ENCODE assay signal across 8 cellular contexts in genomic region chr1:206556047-206556747, GRCh38. TPM values are rescaled to one million over a fixed set of nuclear protein-coding genes. Genes with fewer than 3 reads are reported as not detected.
A peak's percentile ranks its signal among the peaks of the same experiment; 100 is the strongest.
DNase-seq lines count a peak whose midpoint lies in the region; ATAC-seq, FAIRE-seq and TF ChIP-seq lines count a peak whose summit lies in the region.

No MANE protein-coding gene starts in this region.

- peak; percentile 7 for ATAC-seq in activated naive CD8-positive, alpha-beta T cell treated with anti-CD3 and anti-CD28 coated beads, Interleukin-2, amount 10 ng/mL, durations not matched to agents 7 days and 5 days (ENCODE audit: low read depth)
- ATAC-seq in GM21619 (IDR thresholded peaks at IDR 0.05; ENCODE audit: unreplicated experiment): no peak

- peak overlapping the region; percentile 95 for H3K27ac Mint-ChIP-seq in activated naive CD8-positive, alpha-beta T cell treated with anti-CD3 and anti-CD28 coated beads, Interleukin-2, amount 10 ng/mL, durations not matched to agents 7 days and 5 days
- no peak overlapping the region for H3K27ac Mint-ChIP-seq in neural progenitor cell

- H3K9me3 Mint-ChIP-seq in activated naive CD8-positive, alpha-beta T cell treated with anti-CD3 and anti-CD28 coated beads, Interleukin-2, amount 10 ng/mL, durations not matched to agents 7 days and 5 days: no peaks in the 10 kb centered on the region
- no peaks in the 10 kb centered on the region for H3K9me3 Mint-ChIP-seq in neural progenitor cell

- H3K36me3 ChIP-seq in neural progenitor cell (no peaks in the 10 kb centered on the region), HAP-1 (replicated peaks) (no peaks in the 10 kb centered on the region)

- H3K27me3 ChIP-seq in HL-60 (ENCODE audit: insufficient read depth, poor library complexity, severe bottlenecking): no peaks in the 10 kb centered on the region
- H3K27me3 ChIP-seq in neural progenitor cell: peaks cover 44% of the 10 kb centered on the region
- H3K27me3 ChIP-seq in HAP-1 (ENCODE audit: low read depth): no peaks in the 10 kb centered on the region

- H3K4me3 ChIP-seq in HL-60 (replicated peaks; ENCODE audit: insufficient read depth, low read length): peak overlapping the region; percentile 73; the same call in 1 of the 2 replicates
- peak overlapping the region; percentile 60 for H3K4me3 ChIP-seq in neural progenitor cell
- H3K4me3 ChIP-seq in HAP-1: no peak overlapping the region; the same call in 1 of the 2 replicates

- no peak overlapping the region for H2AFZ ChIP-seq in neural progenitor cell (replicated peaks)

- H3K9me3 ChIP-seq in neural progenitor cell (ENCODE audit: low read depth) (no peaks in the 10 kb centered on the region), HAP-1 (no peaks in the 10 kb centered on the region)

- H3K4me1 Mint-ChIP-seq in activated naive CD8-positive, alpha-beta T cell treated with anti-CD3 and anti-CD28 coated beads, Interleukin-2, amount 10 ng/mL, durations not matched to agents 7 days and 5 days: peaks cover 68% of the 10 kb centered on the region
- H3K4me1 Mint-ChIP-seq in neural progenitor cell: peaks cover 39% of the 10 kb centered on the region

- H3K9ac ChIP-seq in neural progenitor cell: no peak overlapping the region

- H3K27me3 Mint-ChIP-seq in activated naive CD8-positive, alpha-beta T cell treated with anti-CD3 and anti-CD28 coated beads, Interleukin-2, amount 10 ng/mL, durations not matched to agents 7 days and 5 days: no peaks in the 10 kb centered on the region
- H3K27me3 Mint-ChIP-seq in neural progenitor cell (ENCODE audit: insufficient read depth, low read depth): peaks cover 17% of the 10 kb centered on the region

- POLR2A ChIA-PET in activated naive CD8-positive, alpha-beta T cell treated with anti-CD3 and anti-CD28 coated beads, Interleukin-2, amount 10 ng/mL, durations not matched to agents 7 days and 5 days (lab: Charles Lee): interaction anchor here (0.6 to 21.1 kb wide), 7 partner anchors 8 to 107 kb away, joined by 3 to 584 read pairs (median 7); partner anchors contain the start of genes IKBKE and RASSF5

- DNase-seq in GM12891 (ENCODE audit: insufficient read length, low spot score) (no peak), HL-60 (ENCODE audit: low read depth in 1 of 2, low spot score in 1 of 2) (no peak), neural progenitor cell (ENCODE audit: low spot score) (no peak), 8988T (no peak), cerebellar cortex (ENCODE audit: low spot score) (no peak), HAP-1 (ENCODE audit: low spot score in 2 of 2) (no peak)
- no peak for DNase-seq in activated naive CD8-positive, alpha-beta T cell treated with anti-CD3 and anti-CD28 coated beads, Interleukin-2, amount 10 ng/mL, durations not matched to agents 7 days and 5 days

- H3K27ac ChIP-seq in HL-60 (replicated peaks) (peak overlapping the region; percentile 91), neural progenitor cell (no peak overlapping the region)

- in situ Hi-C loops in HAP-1 (cut with MboI; ENCODE audit: low sequenced_read_pairs): no loop called here

- H3F3A ChIP-seq in neural progenitor cell (ENCODE audit: low read depth): peaks cover 23% of the 10 kb centered on the region

- no peak; the same call in 1 of the 2 replicates for TF ChIP-seq POLR2A in GM12891 (IDR thresholded peaks at IDR 0.05; ENCODE audit: low read depth, low read length)

- H3K4me1 ChIP-seq in neural progenitor cell: peaks cover 38% of the 10 kb centered on the region
- peaks cover 15% of the 10 kb centered on the region for H3K4me1 ChIP-seq in HAP-1

- no peak for TF ChIP-seq CTCF in HL-60 (IDR thresholded peaks at IDR 0.05; ENCODE audit: insufficient read depth, low read length)
- TF ChIP-seq CTCF in neural progenitor cell (IDR thresholded peaks at IDR 0.05): no peak

- no peaks in the 10 kb centered on the region for H4K20me1 ChIP-seq in neural progenitor cell (ENCODE audit: low read depth)

- H3K36me3 Mint-ChIP-seq in activated naive CD8-positive, alpha-beta T cell treated with anti-CD3 and anti-CD28 coated beads, Interleukin-2, amount 10 ng/mL, durations not matched to agents 7 days and 5 days: peaks cover 33% of the 10 kb centered on the region
- H3K36me3 Mint-ChIP-seq in neural progenitor cell: no peaks in the 10 kb centered on the region

- peak overlapping the region; percentile 92 for H3K4me2 ChIP-seq in neural progenitor cell

- H3K79me2 ChIP-seq in neural progenitor cell (ENCODE audit: low read depth): no peaks in the 10 kb centered on the region

- peak overlapping the region; percentile 93 for H3K4me3 Mint-ChIP-seq in activated naive CD8-positive, alpha-beta T cell treated with anti-CD3 and anti-CD28 coated beads, Interleukin-2, amount 10 ng/mL, durations not matched to agents 7 days and 5 days
- H3K4me3 Mint-ChIP-seq in neural progenitor cell: peak overlapping the region; percentile 82

- FAIRE-seq in GM12891 (lab: Jason Lieb, UNC): peak; percentile 82

TF ChIP-seq in GM12891, 5 proteins besides CTCF, POLR2A, EP300 and RAD21:
- TF ChIP-seq PAX5 (IDR thresholded peaks at IDR 0.05; ENCODE audit: insufficient read depth, low read length, severe bottlenecking) (no peak), TAF1 (IDR thresholded peaks at IDR 0.05; ENCODE audit: low read depth, low read length) (no peak), POU2F2 (IDR thresholded peaks at IDR 0.05; ENCODE audit: low read depth, low read length) (peak; percentile 45; the same call in 1 of the 2 replicates), POLR2AphosphoS5 (IDR thresholded peaks at IDR 0.05; ENCODE audit: low read depth, low read length) (no peak; the same call in 1 of the 2 replicates), SPI1 (IDR thresholded peaks at IDR 0.05; ENCODE audit: low read depth, low read length) (no peak)

RNA-seq across cellular contexts. Expression of gene RASSF5, which starts 48.9 kb away (rescaled TPM):
- 51.8 TPM for polyA plus RNA-seq in GM12891 (2012; ENCODE audit: low read depth, missing spikeins)
- total RNA-seq in activated naive CD8-positive, alpha-beta T cell treated with anti-CD3 and anti-CD28 coated beads, Interleukin-2, amount 10 ng/mL, durations not matched to agents 7 days and 5 days: 100 to 1,000 TPM; 211 TPM
- total RNA-seq in neural progenitor cell (ENCODE audit: low replicate concordance): 0.19 and 0.43 TPM in 2 replicates

RNA-seq across cellular contexts. Expression of gene EIF2D, which starts 56.1 kb away (rescaled TPM):
- polyA plus RNA-seq in GM12891 (2012; ENCODE audit: low read depth, missing spikeins): 84.7 TPM
- total RNA-seq in activated naive CD8-positive, alpha-beta T cell treated with anti-CD3 and anti-CD28 coated beads, Interleukin-2, amount 10 ng/mL, durations not matched to agents 7 days and 5 days: 10 to 100 TPM; 40.6 to 43.7 TPM
- total RNA-seq in neural progenitor cell (ENCODE audit: low replicate concordance): 45.2 and 47.5 TPM in 2 replicates

Comparison
In these comparisons a context has a peak if more than half of its experiments do, and no peak if none do; other contexts are left out.
1. RNA of gene RASSF5, which starts 48.9 kb away (total RNA-seq): 211 TPM in activated naive CD8-positive, alpha-beta T cell treated with anti-CD3 and anti-CD28 coated beads, Interleukin-2, amount 10 ng/mL, durations not matched to agents 7 days and 5 days; 0.19 to 0.43 TPM in neural progenitor cell; every median in the first group is over 100 times any median in the second.